Comparison of ENCODE assay signal across 9 cellular contexts in the genomic region with DNA sequence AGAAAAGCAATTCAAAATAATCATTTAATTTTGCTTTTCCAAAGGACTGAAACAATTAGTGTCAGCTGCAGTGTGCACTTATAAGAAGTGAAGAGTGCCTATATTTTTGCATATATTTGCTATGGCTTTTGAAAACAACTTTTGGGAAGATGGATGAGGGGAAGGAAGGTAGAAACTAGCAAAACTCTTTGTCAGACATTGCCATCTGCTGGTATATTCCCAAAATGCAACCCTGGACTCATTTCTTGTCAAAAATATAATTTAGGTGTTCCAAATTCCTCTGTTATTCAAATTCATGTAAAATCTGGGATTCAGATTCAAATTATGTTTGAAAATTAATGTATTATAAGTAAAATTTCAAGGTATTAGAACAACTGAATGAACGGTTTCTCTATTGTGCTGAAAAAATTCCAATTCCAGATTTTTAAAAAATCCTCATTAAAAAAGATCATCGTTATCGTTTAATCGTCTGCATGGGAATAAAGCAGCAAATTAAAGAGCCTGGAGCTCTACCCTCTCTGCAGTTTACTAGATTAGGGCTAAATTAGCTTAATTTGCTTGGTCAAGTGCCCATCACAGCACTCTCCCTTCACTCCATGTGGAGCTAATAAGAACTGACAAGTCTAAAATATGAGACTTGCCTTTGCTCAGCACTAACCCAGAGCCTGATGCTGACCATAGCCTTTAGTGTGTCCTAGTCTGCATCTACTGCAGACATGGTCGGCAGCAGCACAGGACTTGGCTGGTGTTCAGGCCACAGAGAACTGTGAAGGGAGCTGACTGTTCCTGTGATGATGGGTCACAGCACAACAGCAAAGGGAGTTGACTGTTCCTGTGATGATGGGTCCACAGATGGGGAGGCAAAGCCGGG.
DNase-seq lines count a peak whose midpoint lies in the region; ATAC-seq and TF ChIP-seq lines count a peak whose summit lies in the region.
"Had no signal": no experiment of that assay in that cellular context is flagged by ENCODE, and none has a peak within 500 bp of the region (broad histone marks: within the 10 kb centered on the region; RNA-seq: fewer than 3 reads in every experiment).

No MANE protein-coding gene starts in this region.

- POLR2A ChIA-PET in activated CD4-positive, alpha-beta T cell treated with anti-CD3 and anti-CD28 coated beads, Interleukin-2, amount 10 ng/mL, durations not matched to agents 7 days and 5 days (lab: Charles Lee) = no interaction called here
- POLR2A ChIA-PET in MCF 10A (lab: Yijun Ruan, JAX) = interaction anchor here (0.7 to 1.7 kb wide), 2 partner anchors 130 to 305 kb away, joined by 3 read pairs; no protein-coding TSS in a partner anchor

- H3K4me3 ChIP-seq in NB4 (ENCODE audit: low read depth, low read length) = no peak overlapping the region

- no peaks in the 10 kb centered on the region for H3K9me3 Mint-ChIP-seq in activated CD4-positive, alpha-beta T cell treated with anti-CD3 and anti-CD28 coated beads, Interleukin-2, amount 10 ng/mL, durations not matched to agents 7 days and 5 days
- H3K9me3 Mint-ChIP-seq in MCF 10A (ENCODE audit: unreplicated experiment) = no peaks in the 10 kb centered on the region
- H3K9me3 Mint-ChIP-seq: dendritic cell treated with granulocyte-macrophage colony-stimulating factor and Interleukin-4, amounts not matched to agents 40 ng/mL and 50 ng/mL, for 4 days had no signal

- H3K27ac Mint-ChIP-seq in activated CD4-positive, alpha-beta T cell treated with anti-CD3 and anti-CD28 coated beads, Interleukin-2, amount 10 ng/mL, durations not matched to agents 7 days and 5 days = no peak overlapping the region
- H3K27ac Mint-ChIP-seq in MCF 10A (ENCODE audit: low read depth, unreplicated experiment) = no peak overlapping the region
- H3K27ac Mint-ChIP-seq: dendritic cell treated with granulocyte-macrophage colony-stimulating factor and Interleukin-4, amounts not matched to agents 40 ng/mL and 50 ng/mL, for 4 days had no signal

- H3K27me3 Mint-ChIP-seq in activated CD4-positive, alpha-beta T cell treated with anti-CD3 and anti-CD28 coated beads, Interleukin-2, amount 10 ng/mL, durations not matched to agents 7 days and 5 days = no peaks in the 10 kb centered on the region
- no peaks in the 10 kb centered on the region for H3K27me3 Mint-ChIP-seq in MCF 10A (ENCODE audit: insufficient read depth, unreplicated experiment)
- H3K27me3 Mint-ChIP-seq: dendritic cell treated with granulocyte-macrophage colony-stimulating factor and Interleukin-4, amounts not matched to agents 40 ng/mL and 50 ng/mL, for 4 days had no signal

- no TSS peak for BruUV-seq in MCF 10A (replicated peaks; lab: Mats Ljungman, UMichigan)

- peak; percentile 21 for DNase-seq in activated CD4-positive, alpha-beta T cell treated with anti-CD3 and anti-CD28 coated beads, Interleukin-2, amount 10 ng/mL, durations not matched to agents 7 days and 5 days
- no peak for DNase-seq in activated CD4-positive, alpha-beta T cell treated with anti-CD3 and anti-CD28 coated beads for 4 hours
- DNase-seq in NB4 (ENCODE audit: low read depth) (peak; percentile 37), MCF 10A (ENCODE audit: unreplicated experiment) (peak; percentile 67), kidney tubule cell (ENCODE audit: low spot score) (peak; percentile 56)

- H3K4me1 Mint-ChIP-seq in activated CD4-positive, alpha-beta T cell treated with anti-CD3 and anti-CD28 coated beads, Interleukin-2, amount 10 ng/mL, durations not matched to agents 7 days and 5 days = no peaks in the 10 kb centered on the region
- H3K4me1 Mint-ChIP-seq in MCF 10A (ENCODE audit: insufficient read depth, unreplicated experiment) = peaks cover 14% of the 10 kb centered on the region

- intact Hi-C loops in MCF 10A (cut with micrococcal nuclease) = loop anchor here (1.0 to 5.0 kb wide), 7 partner anchors 130 to 550 kb away; no protein-coding TSS in a partner anchor

- ATAC-seq in HG02623 (IDR thresholded peaks at IDR 0.05; ENCODE audit: unreplicated experiment) (no peak), GM21786 (IDR thresholded peaks at IDR 0.05; ENCODE audit: unreplicated experiment) (no peak), GM18907 (IDR thresholded peaks at IDR 0.05; ENCODE audit: unreplicated experiment) (no peak)

- H3K4me3 Mint-ChIP-seq in activated CD4-positive, alpha-beta T cell treated with anti-CD3 and anti-CD28 coated beads, Interleukin-2, amount 10 ng/mL, durations not matched to agents 7 days and 5 days = no peak overlapping the region
- H3K4me3 Mint-ChIP-seq in MCF 10A (ENCODE audit: unreplicated experiment) = no peak overlapping the region
- H3K4me3 Mint-ChIP-seq: dendritic cell treated with granulocyte-macrophage colony-stimulating factor and Interleukin-4, amounts not matched to agents 40 ng/mL and 50 ng/mL, for 4 days had no signal

- CTCF ChIA-PET in activated CD4-positive, alpha-beta T cell treated with anti-CD3 and anti-CD28 coated beads, Interleukin-2, amount 10 ng/mL, durations not matched to agents 7 days and 5 days (lab: Charles Lee) = interaction anchor here (1.0 to 1.2 kb wide), 2 partner anchors 22 to 23 kb away, joined by 3 read pairs; no protein-coding TSS in a partner anchor
- CTCF ChIA-PET in MCF 10A (lab: Yijun Ruan, JAX) = interaction anchor here (0.6 to 9.1 kb wide), 45 partner anchors 10 to 1048 kb away, joined by 3 to 96 read pairs (median 4); a partner anchor contains a TSS

- no peaks in the 10 kb centered on the region for H3K36me3 Mint-ChIP-seq in activated CD4-positive, alpha-beta T cell treated with anti-CD3 and anti-CD28 coated beads, Interleukin-2, amount 10 ng/mL, durations not matched to agents 7 days and 5 days (ENCODE audit: low read depth)
- no peaks in the 10 kb centered on the region for H3K36me3 Mint-ChIP-seq in MCF 10A (ENCODE audit: insufficient read depth, unreplicated experiment)

- peak; percentile 42 for TF ChIP-seq CTCF in NB4 (IDR thresholded peaks at IDR 0.05; ENCODE audit: low read depth, low read length)
- peak; percentile 70 for TF ChIP-seq CTCF in MCF 10A (IDR thresholded peaks at IDR 0.05; ENCODE audit: unreplicated experiment)

- no peak for TF ChIP-seq POLR2A in NB4 (IDR thresholded peaks at IDR 0.05; ENCODE audit: extremely low read depth, insufficient read length)

Comparison
In these comparisons a context has a peak if more than half of its experiments do, and no peak if none do; other contexts are left out.
1. DNase-seq: peak in activated CD4-positive, alpha-beta T cell treated with anti-CD3 and anti-CD28 coated beads, Interleukin-2, amount 10 ng/mL, durations not matched to agents 7 days and 5 days (single experiment), NB4 (single experiment), MCF 10A (single experiment) and kidney tubule cell (single experiment); none in activated CD4-positive, alpha-beta T cell treated with anti-CD3 and anti-CD28 coated beads for 4 hours (0 of 2).